In the genomic region with DNA sequence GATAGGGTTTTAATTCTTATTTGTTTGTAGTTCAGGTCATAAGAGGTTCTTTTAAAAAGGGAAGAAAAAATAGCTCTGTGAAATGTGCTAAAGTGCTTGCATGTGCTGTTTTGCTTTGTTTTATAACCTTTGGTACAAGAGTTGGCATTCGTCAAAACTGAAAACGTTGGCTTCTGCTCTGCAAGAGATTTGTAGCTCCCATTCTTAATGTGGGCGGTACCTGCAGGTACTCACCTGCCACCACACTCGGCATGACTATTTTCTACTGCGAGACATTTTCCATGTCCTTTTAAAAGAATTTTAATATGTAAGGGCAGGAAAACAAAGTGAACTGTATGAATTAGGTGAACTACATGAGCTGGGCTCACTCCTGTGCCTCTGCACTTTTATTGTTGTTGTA, we compare ENCODE assay signal across 24 cellular contexts.
"Had no signal": no experiment of that assay in that cellular context is flagged by ENCODE, and none has a peak within 500 bp of the region (broad histone marks: within the 10 kb centered on the region; RNA-seq: fewer than 3 reads in every experiment).

No MANE protein-coding gene starts in this region.

- H3K9me3 Mint-ChIP-seq: activated CD4-positive, alpha-beta T cell treated with anti-CD3 and anti-CD28 coated beads, Interleukin-2, amount 10 ng/mL, durations not matched to agents 7 days and 5 days; naive thymus-derived CD4-positive, alpha-beta T cell; neural progenitor cell had no signal

- H3K9ac ChIP-seq: neural progenitor cell had no signal

- H3K9me3 ChIP-seq: breast epithelium, mucosa of descending colon, ovary, thyroid gland had no signal

- FAIRE-seq: endothelial cell of umbilical vein, kidney, urothelium cell line had no signal

- H3K27ac ChIP-seq: foreskin keratinocyte, neural progenitor cell, ovary, thyroid gland had no signal

- H3K4me2 ChIP-seq: neural progenitor cell had no signal

- H2AFZ ChIP-seq: neural progenitor cell had no signal

- H3K36me3 ChIP-seq: breast epithelium, neural progenitor cell, ovary, thyroid gland had no signal

- ATAC-seq: activated CD8-positive, alpha-beta T cell treated with anti-CD3 and anti-CD28 coated beads, Interleukin-2, amount 10 ng/mL, durations not matched to agents 7 days and 5 days; foreskin keratinocyte; left ventricle myocardium superior; mucosa of descending colon; naive thymus-derived CD4-positive, alpha-beta T cell had no signal

- H3K4me3 ChIP-seq: breast epithelium, mucosa of descending colon, neural progenitor cell, ovary, thyroid gland had no signal

- DNase-seq: activated CD4-positive, alpha-beta T cell treated with anti-CD3 and anti-CD28 coated beads, Interleukin-2, amount 10 ng/mL, durations not matched to agents 7 days and 5 days; activated CD4-positive, CD25-positive, alpha-beta regulatory T cell; activated CD8-positive, alpha-beta T cell treated with anti-CD3 and anti-CD28 coated beads, Interleukin-2, amount 10 ng/mL, durations not matched to agents 7 days and 5 days; activated effector memory CD4-positive, alpha-beta T cell treated with Interleukin-2 at 50 U/mL for 16 hours; activated naive CD4-positive, alpha-beta T cell treated with anti-CD3 and anti-CD28 coated beads, Interleukin-2, amount 50 U/mL, for 16 hours; activated T-cell treated with anti-CD3 and anti-CD28 coated beads, Interleukin-2, amount 50 U/mL, for 48 hours; aorta; cerebellar nuclear complex; effector CD8-positive, alpha-beta T cell; kidney; left ventricle myocardium superior; mucosa of descending colon; naive thymus-derived CD4-positive, alpha-beta T cell; ovary; stimulated activated CD8-positive, alpha-beta memory T cell treated with anti-CD3 and anti-CD28 coated beads, Interleukin-4, amount 100 ng/mL, for 48 hours; stimulated activated naive CD4-positive, alpha-beta T cell; T-helper 1 cell; T-helper 9 cell; thyroid gland had no signal

- H3K27ac Mint-ChIP-seq: activated CD4-positive, alpha-beta T cell treated with anti-CD3 and anti-CD28 coated beads, Interleukin-2, amount 10 ng/mL, durations not matched to agents 7 days and 5 days; activated CD8-positive, alpha-beta T cell treated with anti-CD3 and anti-CD28 coated beads, Interleukin-2, amount 10 ng/mL, durations not matched to agents 7 days and 5 days; neural progenitor cell had no signal

- H3K4me3 Mint-ChIP-seq: activated CD4-positive, alpha-beta T cell treated with anti-CD3 and anti-CD28 coated beads, Interleukin-2, amount 10 ng/mL, durations not matched to agents 7 days and 5 days; activated CD8-positive, alpha-beta T cell treated with anti-CD3 and anti-CD28 coated beads, Interleukin-2, amount 10 ng/mL, durations not matched to agents 7 days and 5 days; naive thymus-derived CD4-positive, alpha-beta T cell; neural progenitor cell had no signal

- H3K27me3 ChIP-seq: breast epithelium, foreskin keratinocyte, neural progenitor cell, ovary, thyroid gland had no signal

- H3K27me3 Mint-ChIP-seq: activated CD4-positive, alpha-beta T cell treated with anti-CD3 and anti-CD28 coated beads, Interleukin-2, amount 10 ng/mL, durations not matched to agents 7 days and 5 days; naive thymus-derived CD4-positive, alpha-beta T cell had no signal
